Comparison of ENCODE assay signal across 8 cellular contexts in the genomic region with DNA sequence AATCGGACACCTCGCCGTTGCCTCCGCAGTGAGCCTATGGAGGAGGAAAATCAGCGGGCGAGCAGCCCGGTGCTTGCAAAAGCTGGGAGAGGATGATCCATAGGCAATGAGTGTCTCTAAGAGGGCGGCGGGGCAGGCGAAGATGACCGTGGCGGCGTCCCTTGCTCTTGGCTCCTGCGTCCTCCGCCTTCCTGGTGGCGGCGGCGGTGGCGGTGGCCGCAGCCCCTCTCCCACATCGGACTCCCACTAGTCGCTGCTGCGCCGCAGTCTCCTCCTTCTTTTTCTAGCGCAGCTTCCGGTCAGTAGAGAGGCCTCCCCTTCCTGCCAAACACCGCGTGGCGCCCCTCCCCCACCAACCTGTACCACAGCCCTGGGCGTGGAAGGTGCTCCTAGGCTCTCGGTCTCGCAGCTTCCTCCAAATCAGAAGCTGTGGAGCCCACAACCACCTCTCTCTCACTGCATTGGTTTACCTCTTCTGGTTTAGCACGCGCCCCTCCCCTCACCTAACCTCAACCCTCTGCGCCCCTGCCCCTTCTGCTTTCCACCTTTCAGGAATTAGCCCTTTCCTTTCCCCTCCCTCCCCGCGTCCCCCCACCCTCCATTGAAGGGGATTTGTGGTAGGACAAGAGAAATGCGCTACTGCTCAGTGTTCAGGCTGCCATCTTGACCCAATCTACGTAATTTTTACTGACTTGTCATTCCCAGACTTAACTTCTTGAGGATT. TPM values are rescaled to one million over a fixed set of nuclear protein-coding genes. Genes with fewer than 3 reads are reported as not detected.
DNase-seq lines count a peak whose midpoint lies in the region; ATAC-seq and TF ChIP-seq lines count a peak whose summit lies in the region.

A gene (minus strand): TSS at position 271 of the 724 bp plus-strand sequence. CDS start 594 bp downstream, outside the sequence.

- peaks cover 4% of the 10 kb centered on the region for H3K36me3 Mint-ChIP-seq in natural killer cell treated with Interleukin-12 subunit alpha and Interleukin-12 subunit beta and Interleukin-15 and Interleukin-18, amount 100 ng/mL, for 72 hours
- peaks cover 11% of the 10 kb centered on the region for H3K36me3 Mint-ChIP-seq in stimulated activated naive CD8-positive, alpha-beta T cell treated with anti-CD3 and anti-CD28 coated beads, Interleukin-15, Interleukin-2, amounts not matched to agents 100 ng/mL and 50 ng/mL, for 24 hours (ENCODE audit: low read depth)

- H3K9me3 Mint-ChIP-seq in natural killer cell treated with Interleukin-12 subunit alpha and Interleukin-12 subunit beta and Interleukin-15 and Interleukin-18, amount 100 ng/mL, for 72 hours = no peaks in the 10 kb centered on the region
- H3K9me3 Mint-ChIP-seq in stimulated activated naive CD8-positive, alpha-beta T cell treated with anti-CD3 and anti-CD28 coated beads, Interleukin-15, Interleukin-2, amounts not matched to agents 100 ng/mL and 50 ng/mL, for 24 hours = no peaks in the 10 kb centered on the region

- no peak for TF ChIP-seq CTCF in HL-60 (IDR thresholded peaks at IDR 0.05; ENCODE audit: insufficient read depth, low read length)
- TF ChIP-seq CTCF in Peyer's patch (IDR thresholded peaks at IDR 0.05) = no peak
- TF ChIP-seq CTCF in fibroblast of villous mesenchyme (IDR thresholded peaks at IDR 0.05; ENCODE audit: insufficient read depth, low read depth, low read length) = no peak

- H3K4me3 ChIP-seq in HL-60 (replicated peaks; ENCODE audit: insufficient read depth, low read length) (peak within 1 kb of the TSS; percentile 56), Peyer's patch (peak within 1 kb of the TSS; percentile 50 to 68 (median 58)), fibroblast of villous mesenchyme (ENCODE audit: low read depth, low read length) (peak within 1 kb of the TSS; percentile 77)

- peaks cover 5 to 13% of the 10 kb centered on the region in 2 donors for H3K4me1 Mint-ChIP-seq in natural killer cell treated with Interleukin-12 subunit alpha and Interleukin-12 subunit beta and Interleukin-15 and Interleukin-18, amount 100 ng/mL, for 72 hours (ENCODE audit: low read depth in 2 of 2)
- H3K4me1 Mint-ChIP-seq in stimulated activated naive CD8-positive, alpha-beta T cell treated with anti-CD3 and anti-CD28 coated beads, Interleukin-15, Interleukin-2, amounts not matched to agents 100 ng/mL and 50 ng/mL, for 24 hours (ENCODE audit: low read depth) = peaks cover 27% of the 10 kb centered on the region

- no peaks in the 10 kb centered on the region for H3K4me1 ChIP-seq in Peyer's patch

- peak within 1 kb of the TSS; percentile 33 for H3K27ac ChIP-seq in HL-60 (replicated peaks)
- H3K27ac ChIP-seq in Peyer's patch = peak within 1 kb of the TSS; percentile 42 to 76 (median 64)

- H3K27ac Mint-ChIP-seq in natural killer cell treated with Interleukin-12 subunit alpha and Interleukin-12 subunit beta and Interleukin-15 and Interleukin-18, amount 100 ng/mL, for 72 hours = peak within 1 kb of the TSS; percentile 54 to 85
- peak within 1 kb of the TSS; percentile 85 for H3K27ac Mint-ChIP-seq in stimulated activated naive CD8-positive, alpha-beta T cell treated with anti-CD3 and anti-CD28 coated beads, Interleukin-15, Interleukin-2, amounts not matched to agents 100 ng/mL and 50 ng/mL, for 24 hours

- ATAC-seq in GM19468 (IDR thresholded peaks at IDR 0.05; ENCODE audit: extremely low read depth, unreplicated experiment) = peak; percentile 93
- peak; percentile 92 for ATAC-seq in natural killer cell treated with Interleukin-12 subunit alpha and Interleukin-12 subunit beta and Interleukin-15 and Interleukin-18, amount 100 ng/mL, for 72 hours

- peak within 1 kb of the TSS; percentile 88 for H3K4me3 Mint-ChIP-seq in natural killer cell treated with Interleukin-12 subunit alpha and Interleukin-12 subunit beta and Interleukin-15 and Interleukin-18, amount 100 ng/mL, for 72 hours
- H3K4me3 Mint-ChIP-seq in stimulated activated naive CD8-positive, alpha-beta T cell treated with anti-CD3 and anti-CD28 coated beads, Interleukin-15, Interleukin-2, amounts not matched to agents 100 ng/mL and 50 ng/mL, for 24 hours = peak within 1 kb of the TSS; percentile 86

- H3K27me3 ChIP-seq in HL-60 (ENCODE audit: insufficient read depth, poor library complexity, severe bottlenecking) (no peaks in the 10 kb centered on the region), Peyer's patch (no peaks in the 10 kb centered on the region)

- H3K9me3 ChIP-seq in Peyer's patch = no peaks in the 10 kb centered on the region

- TF ChIP-seq POLR2A in Peyer's patch (IDR thresholded peaks at IDR 0.05) = peak; percentile 19 to 27

- peak; percentile 55 for DNase-seq in COLO829 (ENCODE audit: low spot score)
- DNase-seq in HL-60 (ENCODE audit: low read depth in 1 of 2, low spot score in 1 of 2) = peak; percentile 33 to 60
- DNase-seq in Peyer's patch = peak; percentile 79 to 91 (median 83)
- DNase-seq in activated effector memory CD4-positive, alpha-beta T cell treated with Interleukin-2 at 50 U/mL for 16 hours = peak; percentile 46
- peak; percentile 66 for DNase-seq in fibroblast of villous mesenchyme (ENCODE audit: low read depth)
- peak; percentile 75 for DNase-seq in natural killer cell treated with Interleukin-12 subunit alpha and Interleukin-12 subunit beta and Interleukin-15 and Interleukin-18, amount 100 ng/mL, for 72 hours (ENCODE audit: low spot score)

- no peaks in the 10 kb centered on the region for H3K36me3 ChIP-seq in Peyer's patch

- peaks cover 0 to 11% of the 10 kb centered on the region in 2 donors for H3K27me3 Mint-ChIP-seq in natural killer cell treated with Interleukin-12 subunit alpha and Interleukin-12 subunit beta and Interleukin-15 and Interleukin-18, amount 100 ng/mL, for 72 hours
- peaks cover 5% of the 10 kb centered on the region for H3K27me3 Mint-ChIP-seq in stimulated activated naive CD8-positive, alpha-beta T cell treated with anti-CD3 and anti-CD28 coated beads, Interleukin-15, Interleukin-2, amounts not matched to agents 100 ng/mL and 50 ng/mL, for 24 hours

RNA-seq across cellular contexts. Expression of the gene that starts here (rescaled TPM):
- total RNA-seq in Peyer's patch (10 to 100 TPM in 3 of 4 donors, 1 to 10 TPM in 1; 5.3 to 22.3 (median 12.4) TPM), fibroblast of villous mesenchyme (5.5 and 7.8 TPM in 2 replicates)
- 1 to 10 TPM; 5.4 to 6.6 TPM for total RNA-seq in natural killer cell treated with Interleukin-12 subunit alpha and Interleukin-12 subunit beta and Interleukin-15 and Interleukin-18, amount 100 ng/mL, for 72 hours

Comparison
In these comparisons a context has a peak if more than half of its experiments do, and no peak if none do; other contexts are left out.
1. Peak in every context shown above with its lines: DNase-seq, ATAC-seq, H3K4me3 ChIP-seq and H3K27ac ChIP-seq.